ENCODE assay signal across 8 cellular contexts in the genomic region with DNA sequence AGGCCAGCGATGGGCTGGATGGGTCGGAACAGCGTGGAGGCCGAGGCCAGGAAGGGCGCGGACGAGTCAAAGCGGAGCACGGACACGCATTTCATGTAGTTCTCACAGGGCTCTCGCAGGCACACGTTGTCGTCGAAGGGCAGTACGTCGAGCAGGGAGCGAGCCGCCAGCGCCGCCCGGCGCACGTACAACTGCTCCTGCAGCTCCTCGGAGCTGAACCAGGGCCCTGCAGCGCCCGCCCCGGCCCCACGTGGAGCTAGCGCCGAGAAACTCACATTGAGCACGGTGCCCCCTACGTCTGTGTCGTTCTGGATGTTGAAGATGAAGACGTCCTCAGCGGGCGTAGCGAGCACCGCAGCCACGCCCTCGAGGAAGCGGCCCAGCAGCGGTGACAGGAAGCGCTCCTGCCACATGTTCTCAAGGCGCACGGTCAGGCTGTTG. TPM values are rescaled to one million over a fixed set of nuclear protein-coding genes. Genes with fewer than 3 reads are reported as not detected.
A peak's percentile ranks its signal among the peaks of the same experiment; 100 is the strongest.
DNase-seq lines count a peak whose midpoint lies in the region; ATAC-seq and TF ChIP-seq lines count a peak whose summit lies in the region.

No MANE protein-coding gene starts in this region.

- H3K4me1 ChIP-seq in IMR-90 (ENCODE audit: control insufficient read depth, insufficient read depth, low read length): peaks cover 3% of the 10 kb centered on the region; the same call in 1 of the 2 replicates

- no peak overlapping the region for H3K56ac ChIP-seq in IMR-90 (ENCODE audit: extremely low read depth, insufficient read depth, low read length)

- TF ChIP-seq CTCF in IMR-90 (conservative IDR thresholded peaks at IDR 0.05; ENCODE audit: low read depth, low read length) (no peak), kidney epithelial cell (IDR thresholded peaks at IDR 0.05; ENCODE audit: insufficient read depth, low read length, poor library complexity, severe bottlenecking) (no peak)

- ATAC-seq in IMR-90 (ENCODE audit: low read depth): no peak
- ATAC-seq in stimulated activated naive CD8-positive, alpha-beta T cell treated with anti-CD3 and anti-CD28 coated beads, Interleukin-15, Interleukin-2, amounts not matched to agents 100 U/mL and 50 U/mL, for 24 hours: no peak

- CTCF ChIA-PET in IMR-90 (lab: Yijun Ruan, JAX): interaction anchor here (1.0 kb wide), 1 partner anchor 22 kb away, joined by 3 read pairs; no protein-coding TSS in a partner anchor

- in situ Hi-C loops in IMR-90 (cut with MboI; ENCODE audit: low sequenced_read_pairs): no loop called here

- H3K18ac ChIP-seq in IMR-90 (ENCODE audit: low read depth, low read length): no peak overlapping the region

- H3K27me3 ChIP-seq in IMR-90 (ENCODE audit: control insufficient read depth, insufficient read depth, low read length) (no peaks in the 10 kb centered on the region; the same call in 1 of the 2 replicates), kidney epithelial cell (ENCODE audit: control insufficient read depth, insufficient read depth, low read length) (peaks cover 2% of the 10 kb centered on the region)

- peaks cover 7% of the 10 kb centered on the region for H3K4me1 Mint-ChIP-seq in activated T-helper 1 cell treated with anti-CD3 and anti-CD28 coated beads, Interleukin-12 subunit alpha, Interleukin-12 subunit beta, Interleukin-2, Interleukin-4 antibody, amounts not matched to agents 30 ng/mL and 10 ng/mL and 1 ng/mL, durations not matched to agents 14 hours and 24 hours and 36 hours (ENCODE audit: low read depth)

- peak overlapping the region; percentile 76 for H3K4me3 Mint-ChIP-seq in activated T-helper 1 cell treated with anti-CD3 and anti-CD28 coated beads, Interleukin-12 subunit alpha, Interleukin-12 subunit beta, Interleukin-2, Interleukin-4 antibody, amounts not matched to agents 30 ng/mL and 10 ng/mL and 1 ng/mL, durations not matched to agents 14 hours and 24 hours and 36 hours

- no peaks in the 10 kb centered on the region for H3K9me3 Mint-ChIP-seq in activated T-helper 1 cell treated with anti-CD3 and anti-CD28 coated beads, Interleukin-12 subunit alpha, Interleukin-12 subunit beta, Interleukin-2, Interleukin-4 antibody, amounts not matched to agents 30 ng/mL and 10 ng/mL and 1 ng/mL, durations not matched to agents 14 hours and 24 hours and 36 hours

- peak overlapping the region; percentile 39 for H3K9ac ChIP-seq in IMR-90 (ENCODE audit: low read depth, low read length)

- peak overlapping the region; percentile 17; the same call in 1 of the 2 replicates for H3K27ac ChIP-seq in IMR-90 (ENCODE audit: insufficient read depth, low read length)

- DNase-seq in IMR-90 (no peak), kidney epithelial cell (ENCODE audit: low read depth) (no peak), hypothalamus (lab: John Stamatoyannopoulos, UW) (no peak), HT-29 (ENCODE audit: low spot score) (no peak), AG08395 (ENCODE audit: low spot score) (no peak), germinal center (ENCODE audit: low spot score) (no peak)
- no peak for DNase-seq in activated T-helper 1 cell treated with anti-CD3 and anti-CD28 coated beads, Interleukin-12 subunit alpha, Interleukin-12 subunit beta, Interleukin-2, Interleukin-4 antibody, amounts not matched to agents 30 ng/mL and 10 ng/mL and 1 ng/mL, durations not matched to agents 14 hours and 24 hours and 36 hours (ENCODE audit: low spot score)
- DNase-seq in stimulated activated naive CD8-positive, alpha-beta T cell treated with anti-CD3 and anti-CD28 coated beads, Interleukin-15, Interleukin-2, amounts not matched to agents 100 U/mL and 50 U/mL, for 24 hours: peak; percentile 38

- dilution Hi-C loops in IMR-90 (cut with HindIII; ENCODE audit: low sequenced_read_pairs, unreplicated experiment): no loop called here

- H2AK5ac ChIP-seq in IMR-90 (ENCODE audit: low read depth, low read length): peak overlapping the region; percentile 70; the same call in 1 of the 2 replicates

- no peak overlapping the region for H2BK15ac ChIP-seq in IMR-90 (ENCODE audit: low read depth, low read length)

- no peaks in the 10 kb centered on the region for H3K79me1 ChIP-seq in IMR-90 (ENCODE audit: low read depth in 1 of 2, low read length in 2 of 2)

- no peak for TF ChIP-seq POLR2A in IMR-90 (IDR thresholded peaks at IDR 0.05; ENCODE audit: low read depth, low read length)

- H2BK120ac ChIP-seq in IMR-90 (ENCODE audit: low read depth, low read length): no peak overlapping the region; the same call in 1 of the 2 replicates

- H2AFZ ChIP-seq in IMR-90 (replicated peaks; ENCODE audit: low read length, poor library complexity): peak overlapping the region; percentile 97

- no peaks in the 10 kb centered on the region for H3K9me3 ChIP-seq in IMR-90 (ENCODE audit: control insufficient read depth, insufficient read depth, low read length)

- H2AK9ac ChIP-seq in IMR-90 (replicated peaks; ENCODE audit: low read depth, low read length, poor library complexity): peak overlapping the region; percentile 11

- H3K23ac ChIP-seq in IMR-90 (ENCODE audit: low read depth, low read length): no peak overlapping the region

- POLR2A ChIA-PET in IMR-90 (lab: Charles Lee; ENCODE audit: unreplicated experiment): no interaction called here

- H3K27ac Mint-ChIP-seq in activated T-helper 1 cell treated with anti-CD3 and anti-CD28 coated beads, Interleukin-12 subunit alpha, Interleukin-12 subunit beta, Interleukin-2, Interleukin-4 antibody, amounts not matched to agents 30 ng/mL and 10 ng/mL and 1 ng/mL, durations not matched to agents 14 hours and 24 hours and 36 hours: peak overlapping the region; percentile 79

- no peak overlapping the region for H2BK20ac ChIP-seq in IMR-90 (ENCODE audit: low read depth, low read length)

- H3K14ac ChIP-seq in IMR-90 (replicated peaks; ENCODE audit: low read depth, low read length): no peak overlapping the region

- H3K4me3 ChIP-seq in IMR-90 (ENCODE audit: insufficient read depth, low read depth, low read length): no peak overlapping the region
- H3K4me3 ChIP-seq in kidney epithelial cell (ENCODE audit: low read depth, low read length): peak overlapping the region; percentile 41

- no peaks in the 10 kb centered on the region for H3K36me3 ChIP-seq in IMR-90 (ENCODE audit: control insufficient read depth, insufficient read depth, low read length)
- no peaks in the 10 kb centered on the region for H3K36me3 ChIP-seq in kidney epithelial cell (ENCODE audit: control insufficient read depth, insufficient read depth, low read length)

- no TSS peak for BruUV-seq in IMR-90 (replicated peaks; lab: Mats Ljungman, UMichigan)

- no peak overlapping the region for H2BK5ac ChIP-seq in IMR-90 (ENCODE audit: low read depth, low read length, poor library complexity, severe bottlenecking)

- 54% methylated on average over 17 of the region's 45 CpGs; no CpG with 5 or more reads in 1 of the 2 experiments for WGBS in IMR-90 (ENCODE audit: extremely low coverage in 2 of 2, insufficient read length in 1 of 2), 2 experiments

- H3K36me3 Mint-ChIP-seq in activated T-helper 1 cell treated with anti-CD3 and anti-CD28 coated beads, Interleukin-12 subunit alpha, Interleukin-12 subunit beta, Interleukin-2, Interleukin-4 antibody, amounts not matched to agents 30 ng/mL and 10 ng/mL and 1 ng/mL, durations not matched to agents 14 hours and 24 hours and 36 hours (ENCODE audit: low read depth): peaks cover 4% of the 10 kb centered on the region

- H3K27me3 Mint-ChIP-seq in activated T-helper 1 cell treated with anti-CD3 and anti-CD28 coated beads, Interleukin-12 subunit alpha, Interleukin-12 subunit beta, Interleukin-2, Interleukin-4 antibody, amounts not matched to agents 30 ng/mL and 10 ng/mL and 1 ng/mL, durations not matched to agents 14 hours and 24 hours and 36 hours (ENCODE audit: insufficient read depth): peaks cover 6% of the 10 kb centered on the region

- no peak overlapping the region for H4K5ac ChIP-seq in IMR-90 (ENCODE audit: low read depth, low read length)

- peak overlapping the region; percentile 64 to 70; a peak in 2 of 4 replicates for H4K8ac ChIP-seq in IMR-90 (ENCODE audit: low read depth in 2 of 2, low read length in 2 of 2)

- H4K91ac ChIP-seq in IMR-90 (ENCODE audit: insufficient read depth, low read depth, low read length): peak overlapping the region; percentile 56; the same call in 1 of the 2 replicates

- TF ChIP-seq RAD21 in IMR-90 (IDR thresholded peaks at IDR 0.05; ENCODE audit: low read length): no peak

- intact Hi-C loops in IMR-90 (cut with micrococcal nuclease): loop anchor here (2.0 kb wide), 1 partner anchor 44 kb away; no protein-coding TSS in a partner anchor
- intact Hi-C loops in activated T-helper 1 cell treated with anti-CD3 and anti-CD28 coated beads, Interleukin-12 subunit alpha, Interleukin-12 subunit beta, Interleukin-2, Interleukin-4 antibody, amounts not matched to agents 30 ng/mL and 10 ng/mL and 1 ng/mL, durations not matched to agents 14 hours and 24 hours and 36 hours (cut with micrococcal nuclease): loop anchor here (1.0 kb wide), 6 partner anchors 7 to 99 kb away; a partner anchor contains a TSS

- H4K20me1 ChIP-seq in IMR-90 (ENCODE audit: insufficient read depth, low read length): no peaks in the 10 kb centered on the region

- H3K4me2 ChIP-seq in IMR-90 (ENCODE audit: low read depth, low read length): peak overlapping the region; percentile 50; the same call in 1 of the 2 replicates

- H3K4ac ChIP-seq in IMR-90 (ENCODE audit: low read depth, low read length): peak overlapping the region; percentile 31; the same call in 1 of the 2 replicates

- H3K9me1 ChIP-seq in IMR-90 (ENCODE audit: insufficient read depth, low read length): no peaks in the 10 kb centered on the region

RNA-seq across cellular contexts. Expression of a gene that starts 5.8 kb away (rescaled TPM):
- total RNA-seq in IMR-90 (2012; rRNA removed): 0.18 and 0.28 TPM in 2 replicates
- polyA plus RNA-seq in IMR-90 (2012; rRNA removed): 0.59 and 0.63 TPM in 2 replicates
- polyA plus RNA-seq in IMR-90 (2012; cell fraction: cytosol; rRNA removed): 0.21 and 0.46 TPM in 2 replicates
- polyA plus RNA-seq in IMR-90 (2012; cell fraction: nucleus; rRNA removed; ENCODE audit: low replicate concordance): 2.5 and 3.7 TPM in 2 replicates
- 11.6 and 11.7 TPM in 2 replicates for total RNA-seq in activated T-helper 1 cell treated with anti-CD3 and anti-CD28 coated beads, Interleukin-12 subunit alpha, Interleukin-12 subunit beta, Interleukin-2, Interleukin-4 antibody, amounts not matched to agents 30 ng/mL and 10 ng/mL and 1 ng/mL, durations not matched to agents 14 hours and 24 hours and 36 hours
- 5.2 and 5.6 TPM in 2 replicates for total RNA-seq in kidney epithelial cell
- total RNA-seq in HT-29 (2014; rRNA removed; shearing (Covaris generic)): 9.9 and 12.5 TPM in 2 replicates

RNA-seq across cellular contexts. Expression of a gene that starts 21.6 kb away (rescaled TPM):
- total RNA-seq in IMR-90 (2012; rRNA removed) (11.7 and 11.8 TPM in 2 replicates), kidney epithelial cell (32.8 and 54.2 TPM in 2 replicates)
- 31.4 and 34.3 TPM in 2 replicates for polyA plus RNA-seq in IMR-90 (2012; rRNA removed)
- polyA plus RNA-seq in IMR-90 (2012; cell fraction: cytosol; rRNA removed): 12.8 and 16.9 TPM in 2 replicates
- polyA plus RNA-seq in IMR-90 (2012; cell fraction: nucleus; rRNA removed; ENCODE audit: low replicate concordance): 352 and 485 TPM in 2 replicates
- 46.3 and 52.8 TPM in 2 replicates for total RNA-seq in activated T-helper 1 cell treated with anti-CD3 and anti-CD28 coated beads, Interleukin-12 subunit alpha, Interleukin-12 subunit beta, Interleukin-2, Interleukin-4 antibody, amounts not matched to agents 30 ng/mL and 10 ng/mL and 1 ng/mL, durations not matched to agents 14 hours and 24 hours and 36 hours
- total RNA-seq in HT-29 (2014; rRNA removed; shearing (Covaris generic)): 28.3 and 32.1 TPM in 2 replicates

RNA-seq across cellular contexts. Expression of a gene that starts 28.9 kb away (rescaled TPM):
- total RNA-seq in IMR-90 (2012; rRNA removed): 21.0 and 21.9 TPM in 2 replicates
- polyA plus RNA-seq in IMR-90 (2012; rRNA removed): 38.3 and 42.3 TPM in 2 replicates
- polyA plus RNA-seq in IMR-90 (2012; cell fraction: cytosol; rRNA removed): 15.5 and 40.7 TPM in 2 replicates
- 71.9 and 123 TPM in 2 replicates for polyA plus RNA-seq in IMR-90 (2012; cell fraction: nucleus; rRNA removed; ENCODE audit: low replicate concordance)
- total RNA-seq in activated T-helper 1 cell treated with anti-CD3 and anti-CD28 coated beads, Interleukin-12 subunit alpha, Interleukin-12 subunit beta, Interleukin-2, Interleukin-4 antibody, amounts not matched to agents 30 ng/mL and 10 ng/mL and 1 ng/mL, durations not matched to agents 14 hours and 24 hours and 36 hours: 40.8 and 45.5 TPM in 2 replicates
- 15.3 and 34.0 TPM in 2 replicates for total RNA-seq in kidney epithelial cell
- total RNA-seq in HT-29 (2014; rRNA removed; shearing (Covaris generic)): 33.8 and 42.8 TPM in 2 replicates

RNA-seq across cellular contexts. Expression of a gene that starts 35.3 kb away (rescaled TPM):
- total RNA-seq in IMR-90 (2012; rRNA removed): not detected in 2 replicates
- 0.15 TPM in 1 of 2 replicates, not detected in the other for polyA plus RNA-seq in IMR-90 (2012; rRNA removed)
- polyA plus RNA-seq in IMR-90 (2012; cell fraction: cytosol; rRNA removed): not detected in 2 replicates
- polyA plus RNA-seq in IMR-90 (2012; cell fraction: nucleus; rRNA removed; ENCODE audit: low replicate concordance): 0.63 and 1.1 TPM in 2 replicates
- total RNA-seq in activated T-helper 1 cell treated with anti-CD3 and anti-CD28 coated beads, Interleukin-12 subunit alpha, Interleukin-12 subunit beta, Interleukin-2, Interleukin-4 antibody, amounts not matched to agents 30 ng/mL and 10 ng/mL and 1 ng/mL, durations not matched to agents 14 hours and 24 hours and 36 hours: 1.6 TPM in 1 of 2 replicates, not detected in the other
- not detected in 2 replicates for total RNA-seq in kidney epithelial cell
- total RNA-seq in HT-29 (2014; rRNA removed; shearing (Covaris generic)): not detected in 2 replicates

RNA-seq across cellular contexts. Expression of a gene that starts 47.4 kb away (rescaled TPM):
- 952 and 1,365 TPM in 2 replicates for total RNA-seq in IMR-90 (2012; rRNA removed)
- 410 and 474 TPM in 2 replicates for polyA plus RNA-seq in IMR-90 (2012; rRNA removed)
- 589 and 721 TPM in 2 replicates for polyA plus RNA-seq in IMR-90 (2012; cell fraction: cytosol; rRNA removed)
- polyA plus RNA-seq in IMR-90 (2012; cell fraction: nucleus; rRNA removed; ENCODE audit: low replicate concordance): 253 and 529 TPM in 2 replicates
- 191 and 193 TPM in 2 replicates for total RNA-seq in activated T-helper 1 cell treated with anti-CD3 and anti-CD28 coated beads, Interleukin-12 subunit alpha, Interleukin-12 subunit beta, Interleukin-2, Interleukin-4 antibody, amounts not matched to agents 30 ng/mL and 10 ng/mL and 1 ng/mL, durations not matched to agents 14 hours and 24 hours and 36 hours
- 413 and 435 TPM in 2 replicates for total RNA-seq in kidney epithelial cell
- total RNA-seq in HT-29 (2014; rRNA removed; shearing (Covaris generic)): 210 and 212 TPM in 2 replicates
